Comparison of ENCODE assay signal across 7 cellular contexts in genomic region chr12:127559349-127560040, GRCh38.
DNase-seq lines count a peak whose midpoint lies in the region; ATAC-seq and TF ChIP-seq lines count a peak whose summit lies in the region.

No MANE protein-coding gene starts in this region.

- H3K4me1 Mint-ChIP-seq in activated CD8-positive, alpha-beta T cell treated with anti-CD3 and anti-CD28 coated beads, Interleukin-2, amount 10 ng/mL, durations not matched to agents 7 days and 5 days (ENCODE audit: low read depth), result peaks cover 41% of the 10 kb centered on the region

- H3K36me3 Mint-ChIP-seq in activated CD8-positive, alpha-beta T cell treated with anti-CD3 and anti-CD28 coated beads, Interleukin-2, amount 10 ng/mL, durations not matched to agents 7 days and 5 days (ENCODE audit: low read depth), result peaks cover 4% of the 10 kb centered on the region

- peak; percentile 65 for ATAC-seq in GM18505 (IDR thresholded peaks at IDR 0.05; ENCODE audit: unreplicated experiment)
- peak; percentile 75 for ATAC-seq in HG03108 (IDR thresholded peaks at IDR 0.05; ENCODE audit: unreplicated experiment)
- peak; percentile 98 for ATAC-seq in activated CD8-positive, alpha-beta T cell treated with anti-CD3 and anti-CD28 coated beads, Interleukin-2, amount 10 ng/mL, durations not matched to agents 7 days and 5 days
- no peak for ATAC-seq in HG02571 (IDR thresholded peaks at IDR 0.05; ENCODE audit: unreplicated experiment)

- peak; percentile 94 for DNase-seq in NCI-H345 treated with DMSO at 0.1 percent for 48 hours (lab: John Stamatoyannopoulos, UW; ENCODE audit: unreplicated experiment)
- peak; percentile 90 for DNase-seq in activated CD8-positive, alpha-beta T cell treated with anti-CD3 and anti-CD28 coated beads, Interleukin-2, amount 10 ng/mL, durations not matched to agents 7 days and 5 days
- DNase-seq in foreskin melanocyte, result peak; percentile 57
- DNase-seq in stimulated activated CD4-positive, alpha-beta T cell treated with anti-CD3 and anti-CD28 coated beads, Interleukin-1b, Interleukin-23, amount 100 ng/mL, for 24 hours (ENCODE audit: low read depth in 4 of 4, low spot score in 1 of 4), result peak in 3 of 4 experiments; percentile 6 to 45 (median 13)

- H3K27me3 Mint-ChIP-seq in activated CD8-positive, alpha-beta T cell treated with anti-CD3 and anti-CD28 coated beads, Interleukin-2, amount 10 ng/mL, durations not matched to agents 7 days and 5 days (ENCODE audit: low read depth), result no peaks in the 10 kb centered on the region

- no peak for TF ChIP-seq POLR2A in GM18505 (IDR thresholded peaks at IDR 0.05; ENCODE audit: borderline replicate concordance, extremely low read depth, insufficient read depth, insufficient read length)

- H3K27ac Mint-ChIP-seq in activated CD8-positive, alpha-beta T cell treated with anti-CD3 and anti-CD28 coated beads, Interleukin-2, amount 10 ng/mL, durations not matched to agents 7 days and 5 days, result peak overlapping the region; percentile 94

- CTCF ChIA-PET in activated CD8-positive, alpha-beta T cell treated with anti-CD3 and anti-CD28 coated beads, Interleukin-2, amount 10 ng/mL, durations not matched to agents 7 days and 5 days (lab: Charles Lee), result interaction anchor here (1.6 to 1.7 kb wide), 2 partner anchors 118 to 178 kb away, joined by 7 to 8 read pairs; no protein-coding TSS in a partner anchor

- H3K4me3 Mint-ChIP-seq in activated CD8-positive, alpha-beta T cell treated with anti-CD3 and anti-CD28 coated beads, Interleukin-2, amount 10 ng/mL, durations not matched to agents 7 days and 5 days, result peak overlapping the region; percentile 15

- POLR2A ChIA-PET in activated CD8-positive, alpha-beta T cell treated with anti-CD3 and anti-CD28 coated beads, Interleukin-2, amount 10 ng/mL, durations not matched to agents 7 days and 5 days (lab: Charles Lee), result interaction anchor here (0.7 kb wide), 1 partner anchor 176 kb away, joined by 3 read pairs; no protein-coding TSS in a partner anchor

- peaks cover 3% of the 10 kb centered on the region for H3K9me3 Mint-ChIP-seq in activated CD8-positive, alpha-beta T cell treated with anti-CD3 and anti-CD28 coated beads, Interleukin-2, amount 10 ng/mL, durations not matched to agents 7 days and 5 days (ENCODE audit: insufficient read depth)

Comparison
In these comparisons a context has a peak if more than half of its experiments do, and no peak if none do; other contexts are left out.
1. DNase-seq: peak in every context shown above with its lines; median percentile 94 in NCI-H345 treated with DMSO at 0.1 percent for 48 hours; 90 in activated CD8-positive, alpha-beta T cell treated with anti-CD3 and anti-CD28 coated beads, Interleukin-2, amount 10 ng/mL, durations not matched to agents 7 days and 5 days; 57 in foreskin melanocyte; 13 in stimulated activated CD4-positive, alpha-beta T cell treated with anti-CD3 and anti-CD28 coated beads, Interleukin-1b, Interleukin-23, amount 100 ng/mL, for 24 hours.